In genomic region chr1:180863158-180863775, GRCh38 we compare ENCODE assay signal across 7 cellular contexts. TPM values are rescaled to one million over a fixed set of nuclear protein-coding genes. Genes with fewer than 3 reads are reported as not detected.
DNase-seq lines count a peak whose midpoint lies in the region; ATAC-seq lines count a peak whose summit lies in the region.

No MANE protein-coding gene starts in this region.

- H3K9me3 ChIP-seq in mesenchymal stem cell (ENCODE audit: control insufficient read depth, low read length) = no peaks in the 10 kb centered on the region

- H3K9ac ChIP-seq in mesenchymal stem cell (ENCODE audit: low read length) = peak overlapping the region; percentile 26

- no peak overlapping the region for H2AK5ac ChIP-seq in mesenchymal stem cell (ENCODE audit: low read length, severe bottlenecking)

- no peak overlapping the region for H3K4me3 ChIP-seq in mesenchymal stem cell (ENCODE audit: insufficient read depth in 1 of 2, low read depth in 1 of 2, low read length in 2 of 2)

- peaks cover 0 to 15% of the 10 kb centered on the region in 2 experiments for H3K36me3 ChIP-seq in mesenchymal stem cell (ENCODE audit: control insufficient read depth in 1 of 2, insufficient read depth in 2 of 2, low read depth in 1 of 2, low read length in 2 of 2)

- no peak overlapping the region for H3K23ac ChIP-seq in mesenchymal stem cell (ENCODE audit: low read length in 2 of 2)

- ATAC-seq in HG03469 (IDR thresholded peaks at IDR 0.05; ENCODE audit: unreplicated experiment) = no peak

- H3K27ac ChIP-seq in mesenchymal stem cell (ENCODE audit: low read length, poor library complexity, severe bottlenecking) = no peak overlapping the region

- no peak overlapping the region for H3K4me2 ChIP-seq in mesenchymal stem cell (ENCODE audit: low read length, poor library complexity, severe bottlenecking)

- 0% methylated on average over 2 of the region's 6 CpGs for WGBS in mesenchymal stem cell

- H2BK15ac ChIP-seq in mesenchymal stem cell (ENCODE audit: low read depth, poor library complexity, severe bottlenecking) = no peak overlapping the region

- no peak overlapping the region for H4K91ac ChIP-seq in mesenchymal stem cell (ENCODE audit: low read length)

- no peaks in the 10 kb centered on the region for H3K79me1 ChIP-seq in mesenchymal stem cell (replicated peaks; ENCODE audit: low read length, poor library complexity, severe bottlenecking)

- DNase-seq in DMS53 treated with DMSO at 0.1 percent for 48 hours (lab: John Stamatoyannopoulos, UW; ENCODE audit: unreplicated experiment) (peak; percentile 50), HPDE6-E6E7 (ENCODE audit: extremely low spot score) (peak; percentile 8), OCI-M1 (lab: John Stamatoyannopoulos, UW) (peak; percentile 84), dedifferentiated amniotic fluid mesenchymal stem cell (ENCODE audit: extremely low spot score) (peak; percentile 77), mesenchymal stem cell (peak; percentile 67), HuH-7 (ENCODE audit: low spot score) (no peak)

- no peak overlapping the region for H2BK12ac ChIP-seq in mesenchymal stem cell (ENCODE audit: low read length in 2 of 2)

- H3K18ac ChIP-seq in mesenchymal stem cell (ENCODE audit: low read depth in 1 of 2, low read length in 2 of 2) = no peak overlapping the region

- no peak overlapping the region for H4K8ac ChIP-seq in mesenchymal stem cell (ENCODE audit: low read length)

- H2AFZ ChIP-seq in mesenchymal stem cell (ENCODE audit: low read depth, low read length) = no peak overlapping the region

- H2BK120ac ChIP-seq in mesenchymal stem cell (ENCODE audit: low read depth, low read length) = no peak overlapping the region

- no peak overlapping the region for H3K14ac ChIP-seq in mesenchymal stem cell (ENCODE audit: low read length in 2 of 2)

- no peak overlapping the region for H3K4ac ChIP-seq in mesenchymal stem cell (ENCODE audit: low read depth in 1 of 2, low read length in 2 of 2)

- no peak overlapping the region for H2BK5ac ChIP-seq in mesenchymal stem cell (ENCODE audit: low read depth, low read length, poor library complexity, severe bottlenecking)

- no peaks in the 10 kb centered on the region for H3K27me3 ChIP-seq in mesenchymal stem cell (ENCODE audit: control insufficient read depth in 1 of 2, insufficient read depth in 1 of 2, low read length in 2 of 2)

- H3K4me1 ChIP-seq in mesenchymal stem cell (ENCODE audit: control insufficient read depth, insufficient read depth, low read depth, low read length) = no peaks in the 10 kb centered on the region

RNA-seq across cellular contexts. Expression of gene KIAA1614, which starts 49.4 kb away (rescaled TPM):
- polyA plus RNA-seq in mesenchymal stem cell (2013, experiment 1 of 2) = 1.6 TPM
- 1.8 TPM for polyA plus RNA-seq in mesenchymal stem cell (2013, experiment 2 of 2)
